ENCODE assay signal across 27 cellular contexts in the genomic region with DNA sequence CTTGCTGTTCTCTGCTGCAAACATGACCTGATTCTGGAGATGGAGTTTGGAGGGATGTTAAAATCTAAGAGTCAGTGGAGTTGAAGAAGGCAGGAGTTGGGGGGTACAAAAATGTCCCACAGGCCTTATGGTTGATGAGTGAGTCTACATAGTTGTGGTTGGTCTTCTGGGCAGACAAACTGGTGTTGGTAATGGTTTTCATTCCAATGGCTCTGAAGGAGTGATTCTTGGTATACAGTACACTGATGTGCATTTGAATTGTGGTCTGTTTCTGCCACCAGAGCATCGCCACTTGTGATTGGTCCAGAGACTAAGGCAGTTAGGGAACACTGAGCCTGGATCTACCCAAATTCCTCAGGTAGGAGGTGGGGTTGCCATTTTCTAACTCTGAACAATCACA.
A peak's percentile ranks its signal among the peaks of the same experiment; 100 is the strongest.
DNase-seq lines count a peak whose midpoint lies in the region; ATAC-seq and TF ChIP-seq lines count a peak whose summit lies in the region.
"Had no signal": no experiment of that assay in that cellular context is flagged by ENCODE, and none has a peak within 500 bp of the region (broad histone marks: within the 10 kb centered on the region; RNA-seq: fewer than 3 reads in every experiment).

No MANE protein-coding gene starts in this region.

- ATAC-seq in GM21423 (IDR thresholded peaks at IDR 0.05; ENCODE audit: unreplicated experiment): no peak
- ATAC-seq: activated CD4-positive, alpha-beta T cell treated with anti-CD3 and anti-CD28 coated beads for 36 hours; activated naive CD4-positive, alpha-beta T cell treated with anti-CD3 and anti-CD28 coated beads, Interleukin-2, amount 50 U/mL, for 72 hours; left ventricle myocardium superior; naive thymus-derived CD4-positive, alpha-beta T cell; psoas muscle had no signal

- H3K4me3 ChIP-seq in tibial artery: no peak overlapping the region
- H3K4me3 ChIP-seq: coronary artery, Peyer's patch, psoas muscle, sigmoid colon, tibial nerve had no signal

- DNase-seq in GM03348 (ENCODE audit: low spot score): peak; percentile 34
- peak; percentile 55 for DNase-seq in amniotic epithelial cell (ENCODE audit: low read depth)
- peak; percentile 36 for DNase-seq in glomerular visceral epithelial cell (ENCODE audit: extremely low spot score)
- no peak for DNase-seq in stimulated activated CD4-positive, alpha-beta T cell treated with anti-CD3 and anti-CD28 coated beads, Interleukin-4, amount 100 ng/mL, for 1 hour
- no peak for DNase-seq in tibial artery
- DNase-seq in NCI-H2107 treated with DMSO at 0.1 percent for 48 hours (lab: John Stamatoyannopoulos, UW; ENCODE audit: unreplicated experiment): no peak
- DNase-seq: activated CD4-positive, alpha-beta T cell treated with anti-CD3 and anti-CD28 coated beads for 36 hours; AML-193; CD4-positive, CD25-positive, alpha-beta regulatory T cell; effector CD8-positive, alpha-beta T cell; H9; islet precursor cell; Karpas-422; left ventricle myocardium superior; MV-4-11; naive thymus-derived CD4-positive, alpha-beta T cell; NCI-H2107; NCI-H774; Peyer's patch; psoas muscle; SIG-M5; sigmoid colon; stimulated activated CD4-positive, alpha-beta T cell treated with anti-CD3 and anti-CD28 coated beads, Interleukin-4, amount 100 ng/mL, for 4 hours had no signal

- H3K36me3 ChIP-seq in tibial artery: no peaks in the 10 kb centered on the region
- H3K36me3 ChIP-seq: Peyer's patch, sigmoid colon, tibial nerve had no signal

- H3K27ac ChIP-seq in tibial artery: no peak overlapping the region
- H3K27ac ChIP-seq: coronary artery, Peyer's patch, psoas muscle, sigmoid colon, tibial nerve had no signal

- H3K4me1 ChIP-seq in tibial artery: no peaks in the 10 kb centered on the region
- H3K4me1 ChIP-seq: Peyer's patch, psoas muscle, sigmoid colon, tibial nerve had no signal

- no peaks in the 10 kb centered on the region for H3K27me3 ChIP-seq in tibial artery
- H3K27me3 ChIP-seq: Peyer's patch, sigmoid colon, tibial nerve had no signal

- no peaks in the 10 kb centered on the region for H3K9me3 ChIP-seq in tibial artery
- H3K9me3 ChIP-seq: Peyer's patch, psoas muscle, sigmoid colon, tibial nerve had no signal

- intact Hi-C loops in tibial artery (cut with DNase I; ENCODE audit: low total_unique reads): no loop called here

- no peak for TF ChIP-seq CTCF in tibial artery (IDR thresholded peaks at IDR 0.05)

Comparison
In these comparisons a context has a peak if more than half of its experiments do, and no peak if none do; other contexts are left out.
1. DNase-seq: peak in GM03348 (single experiment), amniotic epithelial cell (single experiment) and glomerular visceral epithelial cell (single experiment); none in stimulated activated CD4-positive, alpha-beta T cell treated with anti-CD3 and anti-CD28 coated beads, Interleukin-4, amount 100 ng/mL, for 1 hour (single experiment), tibial artery (0 of 2) and NCI-H2107 treated with DMSO at 0.1 percent for 48 hours (single experiment).